Comparison of ENCODE assay signal across 22 cellular contexts in the genomic region with DNA sequence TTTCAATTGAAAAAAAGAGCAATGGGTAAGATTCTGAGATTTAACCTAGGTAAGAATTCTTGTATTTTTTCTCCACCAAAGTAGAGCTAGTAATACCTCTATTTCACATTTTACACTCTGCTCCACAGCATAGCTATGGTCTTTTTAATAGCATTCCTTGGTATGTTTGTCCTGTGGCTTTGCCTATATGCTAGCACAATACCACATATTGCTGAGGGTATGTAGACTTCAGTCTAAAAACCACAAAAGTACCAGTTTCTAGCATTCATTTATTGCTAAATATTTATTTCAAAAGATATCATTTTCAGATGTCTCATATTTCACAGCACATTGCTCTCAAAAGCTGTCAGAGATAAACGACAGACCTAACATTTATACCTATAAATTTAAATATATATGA.
"Had no signal": no experiment of that assay in that cellular context is flagged by ENCODE, and none has a peak within 500 bp of the region (broad histone marks: within the 10 kb centered on the region; RNA-seq: fewer than 3 reads in every experiment).

No MANE protein-coding gene starts in this region.

- H3K4me1 ChIP-seq: breast epithelium, pancreas, spleen, thyroid gland had no signal

- H3K27me3 ChIP-seq: breast epithelium, pancreas, spleen, thyroid gland had no signal

- H3K4me3 ChIP-seq: breast epithelium, lung, pancreas, spleen, thyroid gland had no signal

- ATAC-seq: activated CD8-positive, alpha-beta memory T cell treated with anti-CD3 and anti-CD28 coated beads, Interleukin-2, amount 10 ng/mL, durations not matched to agents 7 days and 5 days; left lobe of liver; natural killer cell; pancreas; sciatic nerve; T-cell had no signal

- H3K9me3 ChIP-seq: breast epithelium, pancreas, spleen, thyroid gland had no signal

- H3K27ac ChIP-seq: breast epithelium, pancreas, spleen, thyroid gland had no signal

- DNase-seq: activated B cell treated with CpG ODN at 0.5 μM for 24 hours; activated CD4-positive, alpha-beta memory T cell treated with anti-CD3 and anti-CD28 coated beads, Interleukin-2, amount 10 ng/mL, durations not matched to agents 7 days and 5 days; activated CD4-positive, alpha-beta T cell treated with anti-CD3 and anti-CD28 coated beads for 4 hours; activated CD8-positive, alpha-beta memory T cell treated with anti-CD3 and anti-CD28 coated beads, Interleukin-2, amount 10 ng/mL, durations not matched to agents 7 days and 5 days; activated naive CD4-positive, alpha-beta T cell treated with anti-CD3 and anti-CD28 coated beads for 36 hours; aorta; effector CD4-positive, alpha-beta T cell; foreskin melanocyte; glutamatergic neuron; hippocampal formation; kidney; natural killer cell; pancreas; spleen; stimulated activated CD4-positive, alpha-beta T cell treated with anti-CD3 and anti-CD28 coated beads, Interleukin-4, amount 100 ng/mL, for 4 hours; stimulated activated naive CD4-positive, alpha-beta T cell; T-cell; thyroid gland had no signal
